ENCODE assay signal across 1 cellular context in the genomic region with DNA sequence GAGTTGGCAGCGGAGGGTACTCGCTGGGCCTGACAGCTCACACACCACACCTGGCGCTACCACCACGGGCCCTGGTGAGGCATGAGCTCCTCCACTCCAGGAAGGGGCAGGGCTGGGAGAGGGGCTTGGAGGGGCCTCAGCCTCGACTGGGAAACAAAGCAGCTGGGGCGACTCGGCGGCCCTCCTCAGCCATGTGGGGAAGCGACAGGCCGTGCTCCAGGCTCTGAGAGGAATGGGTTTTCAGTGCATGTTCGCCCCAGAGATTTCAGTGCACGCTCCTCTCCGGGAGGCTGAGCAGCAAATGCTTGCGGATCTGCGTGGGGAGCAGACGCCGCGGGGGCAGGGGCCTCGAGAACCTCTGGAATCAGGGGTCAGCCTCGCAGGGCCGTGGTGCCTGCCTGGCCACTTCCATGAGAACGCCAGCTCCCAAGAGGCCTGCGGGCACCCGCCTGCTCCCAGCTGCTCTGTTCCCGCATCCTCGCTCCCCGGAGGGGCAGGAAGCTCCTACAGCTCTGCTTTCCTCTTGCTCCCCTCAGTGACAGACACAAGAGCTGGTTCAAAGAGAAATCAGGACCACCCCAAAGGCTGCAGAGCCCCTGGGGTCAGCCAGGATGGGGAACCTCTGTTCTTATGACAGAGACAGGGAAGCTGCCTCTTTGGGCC.
TF ChIP-seq lines count a peak whose summit lies in the region.

No MANE protein-coding gene starts in this region.

TF ChIP-seq in H1, 55 proteins besides CTCF, POLR2A, EP300 and RAD21:
- no peak for TF ChIP-seq BRCA1 (IDR thresholded peaks at IDR 0.05; ENCODE audit: low read depth, low read length)
- no peak for TF ChIP-seq SP4 (IDR thresholded peaks at IDR 0.05; ENCODE audit: low read length)
- no peak for TF ChIP-seq JUN (IDR thresholded peaks at IDR 0.05; ENCODE audit: low read depth, low read length)
- no peak for TF ChIP-seq MAFK (IDR thresholded peaks at IDR 0.05; ENCODE audit: low read depth, low read length)
- TF ChIP-seq, protein P1, sequence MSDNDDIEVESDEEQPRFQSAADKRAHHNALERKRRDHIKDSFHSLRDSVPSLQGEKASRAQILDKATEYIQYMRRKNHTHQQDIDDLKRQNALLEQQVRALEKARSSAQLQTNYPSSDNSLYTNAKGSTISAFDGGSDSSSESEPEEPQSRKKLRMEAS (IDR thresholded peaks at IDR 0.05), result no peak
- TF ChIP-seq, protein P2, sequence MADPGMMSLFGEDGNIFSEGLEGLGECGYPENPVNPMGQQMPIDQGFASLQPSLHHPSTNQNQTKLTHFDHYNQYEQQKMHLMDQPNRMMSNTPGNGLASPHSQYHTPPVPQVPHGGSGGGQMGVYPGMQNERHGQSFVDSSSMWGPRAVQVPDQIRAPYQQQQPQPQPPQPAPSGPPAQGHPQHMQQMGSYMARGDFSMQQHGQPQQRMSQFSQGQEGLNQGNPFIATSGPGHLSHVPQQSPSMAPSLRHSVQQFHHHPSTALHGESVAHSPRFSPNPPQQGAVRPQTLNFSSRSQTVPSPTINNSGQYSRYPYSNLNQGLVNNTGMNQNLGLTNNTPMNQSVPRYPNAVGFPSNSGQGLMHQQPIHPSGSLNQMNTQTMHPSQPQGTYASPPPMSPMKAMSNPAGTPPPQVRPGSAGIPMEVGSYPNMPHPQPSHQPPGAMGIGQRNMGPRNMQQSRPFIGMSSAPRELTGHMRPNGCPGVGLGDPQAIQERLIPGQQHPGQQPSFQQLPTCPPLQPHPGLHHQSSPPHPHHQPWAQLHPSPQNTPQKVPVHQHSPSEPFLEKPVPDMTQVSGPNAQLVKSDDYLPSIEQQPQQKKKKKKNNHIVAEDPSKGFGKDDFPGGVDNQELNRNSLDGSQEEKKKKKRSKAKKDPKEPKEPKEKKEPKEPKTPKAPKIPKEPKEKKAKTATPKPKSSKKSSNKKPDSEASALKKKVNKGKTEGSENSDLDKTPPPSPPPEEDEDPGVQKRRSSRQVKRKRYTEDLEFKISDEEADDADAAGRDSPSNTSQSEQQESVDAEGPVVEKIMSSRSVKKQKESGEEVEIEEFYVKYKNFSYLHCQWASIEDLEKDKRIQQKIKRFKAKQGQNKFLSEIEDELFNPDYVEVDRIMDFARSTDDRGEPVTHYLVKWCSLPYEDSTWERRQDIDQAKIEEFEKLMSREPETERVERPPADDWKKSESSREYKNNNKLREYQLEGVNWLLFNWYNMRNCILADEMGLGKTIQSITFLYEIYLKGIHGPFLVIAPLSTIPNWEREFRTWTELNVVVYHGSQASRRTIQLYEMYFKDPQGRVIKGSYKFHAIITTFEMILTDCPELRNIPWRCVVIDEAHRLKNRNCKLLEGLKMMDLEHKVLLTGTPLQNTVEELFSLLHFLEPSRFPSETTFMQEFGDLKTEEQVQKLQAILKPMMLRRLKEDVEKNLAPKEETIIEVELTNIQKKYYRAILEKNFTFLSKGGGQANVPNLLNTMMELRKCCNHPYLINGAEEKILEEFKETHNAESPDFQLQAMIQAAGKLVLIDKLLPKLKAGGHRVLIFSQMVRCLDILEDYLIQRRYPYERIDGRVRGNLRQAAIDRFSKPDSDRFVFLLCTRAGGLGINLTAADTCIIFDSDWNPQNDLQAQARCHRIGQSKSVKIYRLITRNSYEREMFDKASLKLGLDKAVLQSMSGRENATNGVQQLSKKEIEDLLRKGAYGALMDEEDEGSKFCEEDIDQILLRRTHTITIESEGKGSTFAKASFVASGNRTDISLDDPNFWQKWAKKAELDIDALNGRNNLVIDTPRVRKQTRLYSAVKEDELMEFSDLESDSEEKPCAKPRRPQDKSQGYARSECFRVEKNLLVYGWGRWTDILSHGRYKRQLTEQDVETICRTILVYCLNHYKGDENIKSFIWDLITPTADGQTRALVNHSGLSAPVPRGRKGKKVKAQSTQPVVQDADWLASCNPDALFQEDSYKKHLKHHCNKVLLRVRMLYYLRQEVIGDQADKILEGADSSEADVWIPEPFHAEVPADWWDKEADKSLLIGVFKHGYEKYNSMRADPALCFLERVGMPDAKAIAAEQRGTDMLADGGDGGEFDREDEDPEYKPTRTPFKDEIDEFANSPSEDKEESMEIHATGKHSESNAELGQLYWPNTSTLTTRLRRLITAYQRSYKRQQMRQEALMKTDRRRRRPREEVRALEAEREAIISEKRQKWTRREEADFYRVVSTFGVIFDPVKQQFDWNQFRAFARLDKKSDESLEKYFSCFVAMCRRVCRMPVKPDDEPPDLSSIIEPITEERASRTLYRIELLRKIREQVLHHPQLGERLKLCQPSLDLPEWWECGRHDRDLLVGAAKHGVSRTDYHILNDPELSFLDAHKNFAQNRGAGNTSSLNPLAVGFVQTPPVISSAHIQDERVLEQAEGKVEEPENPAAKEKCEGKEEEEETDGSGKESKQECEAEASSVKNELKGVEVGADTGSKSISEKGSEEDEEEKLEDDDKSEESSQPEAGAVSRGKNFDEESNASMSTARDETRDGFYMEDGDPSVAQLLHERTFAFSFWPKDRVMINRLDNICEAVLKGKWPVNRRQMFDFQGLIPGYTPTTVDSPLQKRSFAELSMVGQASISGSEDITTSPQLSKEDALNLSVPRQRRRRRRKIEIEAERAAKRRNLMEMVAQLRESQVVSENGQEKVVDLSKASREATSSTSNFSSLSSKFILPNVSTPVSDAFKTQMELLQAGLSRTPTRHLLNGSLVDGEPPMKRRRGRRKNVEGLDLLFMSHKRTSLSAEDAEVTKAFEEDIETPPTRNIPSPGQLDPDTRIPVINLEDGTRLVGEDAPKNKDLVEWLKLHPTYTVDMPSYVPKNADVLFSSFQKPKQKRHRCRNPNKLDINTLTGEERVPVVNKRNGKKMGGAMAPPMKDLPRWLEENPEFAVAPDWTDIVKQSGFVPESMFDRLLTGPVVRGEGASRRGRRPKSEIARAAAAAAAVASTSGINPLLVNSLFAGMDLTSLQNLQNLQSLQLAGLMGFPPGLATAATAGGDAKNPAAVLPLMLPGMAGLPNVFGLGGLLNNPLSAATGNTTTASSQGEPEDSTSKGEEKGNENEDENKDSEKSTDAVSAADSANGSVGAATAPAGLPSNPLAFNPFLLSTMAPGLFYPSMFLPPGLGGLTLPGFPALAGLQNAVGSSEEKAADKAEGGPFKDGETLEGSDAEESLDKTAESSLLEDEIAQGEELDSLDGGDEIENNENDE (IDR thresholded peaks at IDR 0.05; ENCODE audit: insufficient replicate concordance, low read length), result no peak
- TF ChIP-seq ZNF274 (IDR thresholded peaks at IDR 0.05; ENCODE audit: borderline replicate concordance, extremely low read depth, low read length), result no peak
- TF ChIP-seq CBX5 (IDR thresholded peaks at IDR 0.05; ENCODE audit: low read depth, low read length), result no peak
- no peak for TF ChIP-seq KDM5A (IDR thresholded peaks at IDR 0.05; ENCODE audit: low read length)
- TF ChIP-seq EGR1 (IDR thresholded peaks at IDR 0.05; ENCODE audit: borderline replicate concordance, low read depth, low read length), result no peak
- no peak for TF ChIP-seq BCL11A (IDR thresholded peaks at IDR 0.05; ENCODE audit: low read depth in 2 of 2, low read length in 2 of 2)
- TF ChIP-seq GTF2F1 (IDR thresholded peaks at IDR 0.05; ENCODE audit: borderline replicate concordance, low read depth, low read length), result no peak
